In the genomic region with DNA sequence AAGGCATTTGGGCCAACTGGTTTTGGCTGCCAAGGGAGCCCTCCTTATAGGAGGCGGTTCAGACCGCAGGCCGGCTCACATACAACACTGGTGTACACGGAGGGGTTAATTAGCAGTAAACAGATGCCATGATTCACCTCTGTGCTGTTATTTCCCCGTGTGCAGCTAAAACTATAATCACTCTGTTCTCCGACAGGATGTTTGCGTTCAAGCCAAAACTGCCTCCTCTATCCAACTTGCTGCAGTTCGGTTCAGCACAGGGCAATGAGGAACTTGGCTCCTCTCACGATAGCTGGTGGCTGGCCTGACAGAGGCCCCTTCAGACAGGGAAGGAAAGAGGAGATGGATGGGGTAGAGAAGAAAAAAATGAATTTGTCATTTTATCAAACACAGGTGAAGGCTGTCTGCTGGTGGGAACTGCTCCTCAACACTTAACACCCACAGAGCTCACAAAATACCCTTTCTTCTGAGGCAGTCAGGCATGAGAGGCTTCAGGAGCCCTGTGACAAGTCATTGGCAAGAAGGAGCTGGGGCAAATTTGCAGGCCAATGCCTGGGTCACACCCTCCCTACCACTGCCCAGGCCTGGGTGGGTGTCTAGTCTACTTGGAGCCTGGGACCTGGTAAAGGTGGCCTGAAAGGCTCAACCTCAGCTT, we compare ENCODE assay signal across 16 cellular contexts. TPM values are rescaled to one million over a fixed set of nuclear protein-coding genes. Genes with fewer than 3 reads are reported as not detected.
DNase-seq lines count a peak whose midpoint lies in the region; ATAC-seq, FAIRE-seq and TF ChIP-seq lines count a peak whose summit lies in the region.
"Had no signal": no experiment of that assay in that cellular context is flagged by ENCODE, and none has a peak within 500 bp of the region (broad histone marks: within the 10 kb centered on the region; RNA-seq: fewer than 3 reads in every experiment).

No MANE protein-coding gene starts in this region.

- no peak overlapping the region for H3K4me3 Mint-ChIP-seq in stimulated activated naive CD8-positive, alpha-beta T cell treated with anti-CD3 and anti-CD28 coated beads, Interleukin-15, amount 100 ng/mL, for 72 hours
- H3K4me3 Mint-ChIP-seq in immature natural killer cell = no peak overlapping the region
- H3K4me3 Mint-ChIP-seq: stimulated activated naive B cell treated with anti-CD40 and anti-IgM and Interleukin-4, amounts not matched to agents 10 μg/mL and 1 μg/mL and 100 μg/mL, for 72 hours had no signal

- no peaks in the 10 kb centered on the region for H3K4me1 ChIP-seq in body of pancreas
- peaks cover 49% of the 10 kb centered on the region for H3K4me1 ChIP-seq in muscle layer of colon (ENCODE audit: insufficient read depth, low read length)
- H3K4me1 ChIP-seq: BE2C had no signal

- TF ChIP-seq POLR2A in body of pancreas (IDR thresholded peaks at IDR 0.05) = no peak

- H3K36me3 Mint-ChIP-seq in immature natural killer cell = no peaks in the 10 kb centered on the region
- H3K36me3 Mint-ChIP-seq: stimulated activated naive B cell treated with anti-CD40 and anti-IgM and Interleukin-4, amounts not matched to agents 10 μg/mL and 1 μg/mL and 100 μg/mL, for 72 hours had no signal

- WGBS in body of pancreas, 2 donors = 58 to 67% methylated on average over 9 of the region's 9 CpGs

- no peaks in the 10 kb centered on the region for H3K36me3 ChIP-seq in body of pancreas (replicated peaks in 1 of 2; ENCODE audit: insufficient read depth in 1 of 2, low read depth in 2 of 2)
- H3K36me3 ChIP-seq in muscle layer of colon (ENCODE audit: insufficient read depth, low read length) = no peaks in the 10 kb centered on the region
- H3K36me3 ChIP-seq: BE2C, brain microvascular endothelial cell had no signal

- FAIRE-seq in HTR-8/SVneo (lab: Jason Lieb, UNC) = no peak

- TF ChIP-seq CTCF in body of pancreas (IDR thresholded peaks at IDR 0.05) = no peak

- no peaks in the 10 kb centered on the region for H3K9me3 ChIP-seq in body of pancreas
- H3K9me3 ChIP-seq in muscle layer of colon (ENCODE audit: low read length) = no peaks in the 10 kb centered on the region
- H3K9me3 ChIP-seq: BE2C, psoas muscle had no signal

- H3K9ac ChIP-seq in muscle layer of colon (ENCODE audit: low read length) = no peak overlapping the region

- DNase-seq in DMS79 treated with DMSO at 0.1 percent for 48 hours (lab: John Stamatoyannopoulos, UW) = peak; percentile 35
- DNase-seq in MV-4-11 (lab: John Stamatoyannopoulos, UW) = peak; percentile 31
- DNase-seq in body of pancreas = no peak
- DNase-seq in HTR-8/SVneo (ENCODE audit: insufficient read length, low spot score) = no peak
- no peak for DNase-seq in stimulated activated naive CD8-positive, alpha-beta T cell treated with anti-CD3 and anti-CD28 coated beads, Interleukin-15, amount 100 ng/mL, for 72 hours
- DNase-seq in immature natural killer cell = no peak
- DNase-seq: activated CD4-positive, alpha-beta T cell treated with anti-CD3 and anti-CD28 coated beads for 1 hour; BE2C; brain microvascular endothelial cell; GDM1; psoas muscle; stimulated activated CD4-positive, alpha-beta T cell treated with anti-CD3 and anti-CD28 coated beads, Interleukin-2, amount 100 ng/mL, for 48 hours; stimulated activated naive B cell treated with anti-CD40 and anti-IgM and Interleukin-4, amounts not matched to agents 10 μg/mL and 1 μg/mL and 100 μg/mL, for 72 hours had no signal

- intact Hi-C loops in body of pancreas (cut with DNase I) = no loop called here

- no peak overlapping the region for H3K27ac Mint-ChIP-seq in stimulated activated naive CD8-positive, alpha-beta T cell treated with anti-CD3 and anti-CD28 coated beads, Interleukin-15, amount 100 ng/mL, for 72 hours
- no peak overlapping the region for H3K27ac Mint-ChIP-seq in immature natural killer cell
- H3K27ac Mint-ChIP-seq: stimulated activated naive B cell treated with anti-CD40 and anti-IgM and Interleukin-4, amounts not matched to agents 10 μg/mL and 1 μg/mL and 100 μg/mL, for 72 hours had no signal

- H3K27ac ChIP-seq in body of pancreas (no peak overlapping the region), muscle layer of colon (ENCODE audit: low read depth, low read length) (peak overlapping the region; percentile 35)
- H3K27ac ChIP-seq: brain microvascular endothelial cell, psoas muscle, SK-N-MC had no signal

- ATAC-seq in body of pancreas (peak; percentile 30), GM18907 (IDR thresholded peaks at IDR 0.05; ENCODE audit: unreplicated experiment) (no peak)
- no peak for ATAC-seq in stimulated activated naive CD8-positive, alpha-beta T cell treated with anti-CD3 and anti-CD28 coated beads, Interleukin-15, amount 100 ng/mL, for 72 hours
- ATAC-seq: psoas muscle had no signal

- H3K4me1 Mint-ChIP-seq in stimulated activated naive CD8-positive, alpha-beta T cell treated with anti-CD3 and anti-CD28 coated beads, Interleukin-15, amount 100 ng/mL, for 72 hours = no peaks in the 10 kb centered on the region
- no peaks in the 10 kb centered on the region for H3K4me1 Mint-ChIP-seq in immature natural killer cell

- H3K27me3 ChIP-seq in body of pancreas (no peaks in the 10 kb centered on the region), muscle layer of colon (ENCODE audit: control insufficient read depth in 1 of 2, insufficient read depth in 2 of 2, low read length in 2 of 2) (no peaks in the 10 kb centered on the region)
- H3K27me3 ChIP-seq: BE2C, brain microvascular endothelial cell had no signal

- no peaks in the 10 kb centered on the region for H3K9me3 Mint-ChIP-seq in stimulated activated naive CD8-positive, alpha-beta T cell treated with anti-CD3 and anti-CD28 coated beads, Interleukin-15, amount 100 ng/mL, for 72 hours
- H3K9me3 Mint-ChIP-seq in immature natural killer cell = no peaks in the 10 kb centered on the region
- H3K9me3 Mint-ChIP-seq: stimulated activated naive B cell treated with anti-CD40 and anti-IgM and Interleukin-4, amounts not matched to agents 10 μg/mL and 1 μg/mL and 100 μg/mL, for 72 hours had no signal

- H3K27me3 Mint-ChIP-seq in stimulated activated naive CD8-positive, alpha-beta T cell treated with anti-CD3 and anti-CD28 coated beads, Interleukin-15, amount 100 ng/mL, for 72 hours = peaks cover 50% of the 10 kb centered on the region
- peaks cover 0 to 13% (median 7%) of the 10 kb centered on the region in 3 donors for H3K27me3 Mint-ChIP-seq in immature natural killer cell (ENCODE audit: low read depth in 3 of 3)
- H3K27me3 Mint-ChIP-seq: stimulated activated naive B cell treated with anti-CD40 and anti-IgM and Interleukin-4, amounts not matched to agents 10 μg/mL and 1 μg/mL and 100 μg/mL, for 72 hours had no signal

- H3K4me3 ChIP-seq in body of pancreas = no peak overlapping the region
- H3K4me3 ChIP-seq in muscle layer of colon (ENCODE audit: low read depth in 1 of 2, low read length in 2 of 2) = no peak overlapping the region
- H3K4me3 ChIP-seq: psoas muscle, SK-N-MC had no signal

RNA-seq across cellular contexts. Expression of a gene that starts 24.0 kb away (rescaled TPM):
- 1 to 10 TPM; 5.9 to 9.3 TPM for total RNA-seq in body of pancreas
- not detected for polyA plus RNA-seq in immature natural killer cell

Comparison
In these comparisons a context has a peak if more than half of its experiments do, and no peak if none do; other contexts are left out.
1. DNase-seq: peak in DMS79 treated with DMSO at 0.1 percent for 48 hours (single experiment) and MV-4-11 (single experiment); none in body of pancreas (0 of 4), HTR-8/SVneo (single experiment), stimulated activated naive CD8-positive, alpha-beta T cell treated with anti-CD3 and anti-CD28 coated beads, Interleukin-15, amount 100 ng/mL, for 72 hours (0 of 2) and immature natural killer cell (0 of 3).